In genomic region chr5:93364386-93364785, GRCh38 we compare ENCODE assay signal across 22 cellular contexts.
"Had no signal": no experiment of that assay in that cellular context is flagged by ENCODE, and none has a peak within 500 bp of the region (broad histone marks: within the 10 kb centered on the region; RNA-seq: fewer than 3 reads in every experiment).

No MANE protein-coding gene starts in this region.

- H3K9me3 ChIP-seq: ascending aorta, body of pancreas had no signal

- H3K27ac Mint-ChIP-seq: activated CD8-positive, alpha-beta memory T cell treated with anti-CD3 and anti-CD28 coated beads, Interleukin-2, amount 10 ng/mL, durations not matched to agents 7 days and 5 days; activated naive CD4-positive, alpha-beta T cell treated with anti-CD3 and anti-CD28 coated beads, Interleukin-2, amount 50 U/mL, for 24 hours; activated T-cell treated with anti-CD3 and anti-CD28 coated beads, Interleukin-2, amount 50 U/mL, for 24 hours; activated T-helper 1 cell treated with anti-CD3 and anti-CD28 coated beads, Interleukin-12 subunit alpha, Interleukin-12 subunit beta, Interleukin-2, Interleukin-4 antibody, amounts not matched to agents 30 ng/mL and 10 ng/mL and 1 ng/mL, durations not matched to agents 14 hours and 24 hours and 36 hours; T-helper 1 cell treated with Interleukin-12 subunit alpha and Interleukin-12 subunit beta and Interleukin-4 antibody, amounts not matched to agents 30 μg/mL and 1 μg/mL, for 36 hours; WTC11 had no signal

- DNase-seq: activated CD4-positive, alpha-beta T cell treated with anti-CD3 and anti-CD28 coated beads for 48 hours; activated CD4-positive, alpha-beta T cell treated with anti-CD3 and anti-CD28 coated beads, Interleukin-2, amount 50 U/mL, for 4 hours; activated CD4-positive, CD25-positive, alpha-beta regulatory T cell treated with anti-CD3 and anti-CD28 coated beads, Interleukin-2, amount 50 U/mL, for 72 hours; activated CD8-positive, alpha-beta memory T cell treated with anti-CD3 and anti-CD28 coated beads, Interleukin-2, amount 10 ng/mL, durations not matched to agents 7 days and 5 days; activated effector memory CD4-positive, alpha-beta T cell treated with Interleukin-2 at 50 U/mL for 16 hours; activated naive CD4-positive, alpha-beta T cell; activated T-cell treated with anti-CD3 and anti-CD28 coated beads, Interleukin-2, amount 50 U/mL, for 24 hours; amniotic stem cell; body of pancreas; central memory CD4-positive, alpha-beta T cell; NCI-H1092; NCI-H1930; NCI-H446; NCI-H524; PC-9; SHP77 treated with DMSO at 0.1 percent for 48 hours had no signal

- H3K4me1 Mint-ChIP-seq: activated CD8-positive, alpha-beta memory T cell treated with anti-CD3 and anti-CD28 coated beads, Interleukin-2, amount 10 ng/mL, durations not matched to agents 7 days and 5 days; activated naive CD4-positive, alpha-beta T cell treated with anti-CD3 and anti-CD28 coated beads, Interleukin-2, amount 50 U/mL, for 24 hours had no signal

- H3K4me3 ChIP-seq: ascending aorta, body of pancreas, PC-9 had no signal

- H3K27me3 ChIP-seq: ascending aorta, body of pancreas had no signal

- H2AFZ ChIP-seq: PC-9 had no signal

- H3K9ac ChIP-seq: KMS-11 had no signal

- ATAC-seq: activated CD8-positive, alpha-beta memory T cell treated with anti-CD3 and anti-CD28 coated beads, Interleukin-2, amount 10 ng/mL, durations not matched to agents 7 days and 5 days; body of pancreas; WTC11 had no signal

- H3K4me2 ChIP-seq: KMS-11, PC-9 had no signal

- H3K4me3 Mint-ChIP-seq: activated CD8-positive, alpha-beta memory T cell treated with anti-CD3 and anti-CD28 coated beads, Interleukin-2, amount 10 ng/mL, durations not matched to agents 7 days and 5 days; activated naive CD4-positive, alpha-beta T cell treated with anti-CD3 and anti-CD28 coated beads, Interleukin-2, amount 50 U/mL, for 24 hours; activated T-cell treated with anti-CD3 and anti-CD28 coated beads, Interleukin-2, amount 50 U/mL, for 24 hours; activated T-helper 1 cell treated with anti-CD3 and anti-CD28 coated beads, Interleukin-12 subunit alpha, Interleukin-12 subunit beta, Interleukin-2, Interleukin-4 antibody, amounts not matched to agents 30 ng/mL and 10 ng/mL and 1 ng/mL, durations not matched to agents 14 hours and 24 hours and 36 hours; T-helper 1 cell treated with Interleukin-12 subunit alpha and Interleukin-12 subunit beta and Interleukin-4 antibody, amounts not matched to agents 30 μg/mL and 1 μg/mL, for 36 hours; WTC11 had no signal

- H3K27ac ChIP-seq: ascending aorta, body of pancreas, KMS-11, PC-9 had no signal

- H3K36me3 ChIP-seq: ascending aorta had no signal

- H3K4me1 ChIP-seq: ascending aorta, body of pancreas had no signal

- H3K9me3 Mint-ChIP-seq: activated T-cell treated with anti-CD3 and anti-CD28 coated beads, Interleukin-2, amount 50 U/mL, for 24 hours; activated T-helper 1 cell treated with anti-CD3 and anti-CD28 coated beads, Interleukin-12 subunit alpha, Interleukin-12 subunit beta, Interleukin-2, Interleukin-4 antibody, amounts not matched to agents 30 ng/mL and 10 ng/mL and 1 ng/mL, durations not matched to agents 14 hours and 24 hours and 36 hours; T-helper 1 cell treated with Interleukin-12 subunit alpha and Interleukin-12 subunit beta and Interleukin-4 antibody, amounts not matched to agents 30 μg/mL and 1 μg/mL, for 36 hours had no signal

- H3K27me3 Mint-ChIP-seq: activated CD8-positive, alpha-beta memory T cell treated with anti-CD3 and anti-CD28 coated beads, Interleukin-2, amount 10 ng/mL, durations not matched to agents 7 days and 5 days; activated naive CD4-positive, alpha-beta T cell treated with anti-CD3 and anti-CD28 coated beads, Interleukin-2, amount 50 U/mL, for 24 hours; activated T-cell treated with anti-CD3 and anti-CD28 coated beads, Interleukin-2, amount 50 U/mL, for 24 hours had no signal

- H3K36me3 Mint-ChIP-seq: activated CD8-positive, alpha-beta memory T cell treated with anti-CD3 and anti-CD28 coated beads, Interleukin-2, amount 10 ng/mL, durations not matched to agents 7 days and 5 days; activated naive CD4-positive, alpha-beta T cell treated with anti-CD3 and anti-CD28 coated beads, Interleukin-2, amount 50 U/mL, for 24 hours; WTC11 had no signal
